ENCODE assay signal across 27 cellular contexts in genomic region chr13:99892866-99893504, GRCh38.
DNase-seq lines count a peak whose midpoint lies in the region; ATAC-seq, FAIRE-seq and TF ChIP-seq lines count a peak whose summit lies in the region.
"Had no signal": no experiment of that assay in that cellular context is flagged by ENCODE, and none has a peak within 500 bp of the region (broad histone marks: within the 10 kb centered on the region; RNA-seq: fewer than 3 reads in every experiment).

No MANE protein-coding gene starts in this region.

- H3K4me3 Mint-ChIP-seq in CD8-positive, alpha-beta T cell, result no peak overlapping the region
- H3K4me3 Mint-ChIP-seq: activated CD4-positive, alpha-beta T cell treated with anti-CD3 and anti-CD28 coated beads, Interleukin-2, amount 10 ng/mL, durations not matched to agents 24 days and 14 days; activated naive CD8-positive, alpha-beta T cell treated with anti-CD3 and anti-CD28 coated beads, Interleukin-2, amount 50 U/mL, for 24 hours; stimulated activated naive CD8-positive, alpha-beta T cell treated with anti-CD3 and anti-CD28 coated beads, Interleukin-15, Interleukin-2, amounts not matched to agents 100 ng/mL and 50 ng/mL, for 24 hours had no signal

- no peaks in the 10 kb centered on the region for H3K9me2 ChIP-seq in OCI-LY7 (ENCODE audit: insufficient read depth, low read length)

- H3K36me3 Mint-ChIP-seq in CD8-positive, alpha-beta T cell, result no peaks in the 10 kb centered on the region

- H3K4me1 Mint-ChIP-seq in CD8-positive, alpha-beta T cell (ENCODE audit: low read depth), result peaks cover 14% of the 10 kb centered on the region

- CTCF ChIA-PET in K562 (lab: Yijun Ruan, JAX; ENCODE audit: low intra/inter-chr PET ratio), result no interaction called here
- CTCF ChIA-PET in OCI-LY7 (lab: Charles Lee; ENCODE audit: unreplicated experiment), result no interaction called here
- CTCF ChIA-PET in CD8-positive, alpha-beta T cell (lab: Charles Lee), result interaction anchor here (0.5 to 1.3 kb wide), 4 partner anchors 10 to 621 kb away, joined by 3 read pairs; no protein-coding TSS in a partner anchor

- H3K4me1 ChIP-seq in HUES48 (ENCODE audit: control insufficient read depth, insufficient read depth, low read length), result peaks cover 34% of the 10 kb centered on the region
- H3K4me1 ChIP-seq in K562 (replicated peaks in 1 of 2; ENCODE audit: control insufficient read depth in 2 of 2, insufficient read depth in 2 of 2, low read length in 2 of 2), result peaks cover 0 to 4% of the 10 kb centered on the region in 2 experiments; a peak in 1 of 5 replicates
- no peaks in the 10 kb centered on the region for H3K4me1 ChIP-seq in OCI-LY7 (ENCODE audit: insufficient read depth, low read length, poor library complexity, severe bottlenecking)
- peaks cover 9% of the 10 kb centered on the region for H3K4me1 ChIP-seq in testis
- peaks cover 15% of the 10 kb centered on the region for H3K4me1 ChIP-seq in CD8-positive, alpha-beta T cell (ENCODE audit: insufficient read depth, low read length)

- intact Hi-C loops in K562 (cut with micrococcal nuclease) (no loop called here), OCI-LY7 (cut with micrococcal nuclease; ENCODE audit: unreplicated experiment) (no loop called here), testis (cut with DNase I; ENCODE audit: low total_unique reads) (no loop called here)
- intact Hi-C loops in CD8-positive, alpha-beta T cell (cut with DNase I, micrococcal nuclease), result no loop called here

- no peaks in the 10 kb centered on the region for H3K9me1 ChIP-seq in K562 (ENCODE audit: control insufficient read depth, insufficient read depth, low read length)

- no peak for FAIRE-seq in K562 (lab: Jason Lieb, UNC)
- FAIRE-seq: A204.1 had no signal

- H3K4me3 ChIP-seq in HUES48 (ENCODE audit: low read depth, low read length) (no peak overlapping the region), K562 (no peak overlapping the region), OCI-LY7 (ENCODE audit: low read depth, low read length, poor library complexity, severe bottlenecking) (no peak overlapping the region), testis (no peak overlapping the region)
- no peak overlapping the region for H3K4me3 ChIP-seq in CD8-positive, alpha-beta T cell (ENCODE audit: low read depth, low read length)
- H3K4me3 ChIP-seq: breast epithelium, ovary, spleen, transverse colon had no signal

- H4K20me1 ChIP-seq in K562 (replicated peaks; ENCODE audit: control insufficient read depth, insufficient read depth, low read length) (0 out of 2 replicates have a peak, but pooled peaks cover 3% of the 10 kb centered on the region), OCI-LY7 (ENCODE audit: insufficient read depth, low read length) (no peaks in the 10 kb centered on the region)

- peak overlapping the region; percentile 42 for H3K27ac ChIP-seq in 22Rv1
- H3K27ac ChIP-seq in HUES48 (ENCODE audit: low read depth, low read length), result peak overlapping the region; percentile 80
- no peak overlapping the region for H3K27ac ChIP-seq in K562 (ENCODE audit: extremely low read depth, low read depth, low read length)
- H3K27ac ChIP-seq in layer of hippocampus (ENCODE audit: low read depth, low read length), result peak overlapping the region; percentile 79
- no peak overlapping the region for H3K27ac ChIP-seq in OCI-LY7 (ENCODE audit: low read depth, low read length, poor library complexity, severe bottlenecking)
- H3K27ac ChIP-seq in testis, result no peak overlapping the region
- no peak overlapping the region for H3K27ac ChIP-seq in CD8-positive, alpha-beta T cell (ENCODE audit: low read depth, low read length)
- H3K27ac ChIP-seq: breast epithelium, ovary, spleen, transverse colon had no signal

- no peaks in the 10 kb centered on the region for H3K9me3 ChIP-seq in HUES48 (ENCODE audit: control insufficient read depth, insufficient read depth, low read length)
- no peaks in the 10 kb centered on the region for H3K9me3 ChIP-seq in K562 (replicated peaks; ENCODE audit: control insufficient read depth, insufficient read depth, low read depth, low read length)
- no peaks in the 10 kb centered on the region for H3K9me3 ChIP-seq in OCI-LY7 (ENCODE audit: low read length)
- no peaks in the 10 kb centered on the region for H3K9me3 ChIP-seq in testis
- H3K9me3 ChIP-seq in CD8-positive, alpha-beta T cell (ENCODE audit: low read length), result peaks cover 4% of the 10 kb centered on the region
- H3K9me3 ChIP-seq: breast epithelium, ovary, spleen, transverse colon had no signal

- H3K27ac Mint-ChIP-seq in CD8-positive, alpha-beta T cell, result no peak overlapping the region
- H3K27ac Mint-ChIP-seq: activated CD4-positive, alpha-beta T cell treated with anti-CD3 and anti-CD28 coated beads, Interleukin-2, amount 10 ng/mL, durations not matched to agents 24 days and 14 days; activated naive CD8-positive, alpha-beta T cell treated with anti-CD3 and anti-CD28 coated beads, Interleukin-2, amount 50 U/mL, for 24 hours; naive B cell; stimulated activated naive CD8-positive, alpha-beta T cell treated with anti-CD3 and anti-CD28 coated beads, Interleukin-15, Interleukin-2, amounts not matched to agents 100 ng/mL and 50 ng/mL, for 24 hours had no signal

- DNase-seq in K562 (ENCODE audit: extremely low read depth in 1 of 4, low spot score in 3 of 4) (no peak), T1000 (lab: John Stamatoyannopoulos, UW) (no peak), OCI-LY7 (ENCODE audit: low spot score) (no peak), testis (no peak)
- no peak for DNase-seq in CD8-positive, alpha-beta T cell
- DNase-seq: activated CD4-positive, alpha-beta T cell treated with anti-CD3 and anti-CD28 coated beads, Interleukin-2, amount 10 ng/mL, durations not matched to agents 24 days and 14 days; activated CD8-positive, alpha-beta memory T cell treated with anti-CD3 and anti-CD28 coated beads, Interleukin-2, amount 50 U/mL, for 48 hours; activated effector memory CD4-positive, alpha-beta T cell treated with Interleukin-2 at 50 U/mL for 16 hours; activated naive CD8-positive, alpha-beta T cell treated with anti-CD3 and anti-CD28 coated beads, Interleukin-2, amount 50 U/mL, for 24 hours; Calu3; cortex of kidney; glutamatergic neuron; HCEC 1CT; Kasumi-1; naive B cell; NCI-H1930; NCI-H226; ovary; spleen; stimulated activated CD4-positive, alpha-beta T cell treated with anti-CD3 and anti-CD28 coated beads, Interleukin-4, amount 100 ng/mL, for 24 hours; transverse colon had no signal

- no peaks in the 10 kb centered on the region for H3K79me2 ChIP-seq in K562 (ENCODE audit: control insufficient read depth, insufficient read depth, low read length)
- no peaks in the 10 kb centered on the region for H3K79me2 ChIP-seq in OCI-LY7 (ENCODE audit: insufficient read depth, low read depth, low read length)

- 8% methylated on average over 10 of the region's 17 CpGs for WGBS in K562 (ENCODE audit: insufficient coverage, low coverage, missing lambda C conversion rate)
- WGBS in testis, 2 donors, result 85 to 94% methylated on average over 14 to 17 of the region's 17 CpGs

- no peak for TF ChIP-seq CTCF in 22Rv1 (IDR thresholded peaks at IDR 0.05)
- TF ChIP-seq CTCF in K562 (IDR thresholded peaks at IDR 0.05 in 2 of 3, conservative IDR thresholded peaks at IDR 0.05 in 1 of 3; ENCODE audit: insufficient read depth in 2 of 3, low read depth in 1 of 3, low read length in 3 of 3), result no peak
- TF ChIP-seq CTCF in OCI-LY7 (conservative IDR thresholded peaks at IDR 0.05; ENCODE audit: low read length), result no peak
- TF ChIP-seq CTCF in testis (IDR thresholded peaks at IDR 0.05), result no peak
- no peak for TF ChIP-seq CTCF in CD8-positive, alpha-beta T cell (IDR thresholded peaks at IDR 0.05)

- H3K27me3 ChIP-seq in HUES48 (ENCODE audit: control insufficient read depth, insufficient read depth, low read length) (peaks cover 39% of the 10 kb centered on the region), K562 (ENCODE audit: control insufficient read depth in 2 of 2, insufficient read depth in 2 of 2, low read length in 2 of 2) (peaks cover 21 to 42% of the 10 kb centered on the region in 2 experiments), layer of hippocampus (ENCODE audit: control insufficient read depth, insufficient read depth, low read length) (peaks cover 17% of the 10 kb centered on the region), testis (no peaks in the 10 kb centered on the region)
- peaks cover 11% of the 10 kb centered on the region for H3K27me3 ChIP-seq in CD8-positive, alpha-beta T cell (ENCODE audit: insufficient read depth, low read length)

- TF ChIP-seq EP300 in K562 (IDR thresholded peaks at IDR 0.05; ENCODE audit: low read length), result no peak

- TF ChIP-seq RAD21 in K562 (CRISPR knock-in tag; conservative IDR thresholded peaks at IDR 0.05 in 1 of 2, IDR thresholded peaks at IDR 0.05 in 1 of 2), result no peak

- H3K36me3 ChIP-seq in HUES48 (ENCODE audit: control insufficient read depth, insufficient read depth, low read length), result no peaks in the 10 kb centered on the region
- no peaks in the 10 kb centered on the region for H3K36me3 ChIP-seq in K562 (ENCODE audit: control insufficient read depth, insufficient read depth, low read length)
- H3K36me3 ChIP-seq in OCI-LY7 (ENCODE audit: insufficient read depth, low read length), result no peaks in the 10 kb centered on the region
- no peaks in the 10 kb centered on the region for H3K36me3 ChIP-seq in testis (ENCODE audit: low read depth, missing control alignments)
- no peaks in the 10 kb centered on the region for H3K36me3 ChIP-seq in CD8-positive, alpha-beta T cell (ENCODE audit: insufficient read depth, low read length)
- H3K36me3 ChIP-seq: breast epithelium, ovary, spleen, transverse colon had no signal

- BruUV-seq in K562 (replicated peaks; lab: Mats Ljungman, UMichigan), result no TSS peak
- BruUV-seq in OCI-LY7 (replicated peaks; lab: Mats Ljungman, UMichigan), result no TSS peak

- POLR2A ChIA-PET in K562 (lab: Yijun Ruan, JAX), result interaction anchor here (1.2 to 1.8 kb wide), 2 partner anchors 8 to 12 kb away, joined by 3 to 6 read pairs; no protein-coding TSS in a partner anchor
- POLR2A ChIA-PET in OCI-LY7 (lab: Charles Lee), result no interaction called here
- POLR2A ChIA-PET in CD8-positive, alpha-beta T cell (lab: Charles Lee), result no interaction called here

- H2AFZ ChIP-seq in K562 (ENCODE audit: low read depth, low read length) (no peak overlapping the region), OCI-LY7 (ENCODE audit: low read length) (no peak overlapping the region)

- no peak overlapping the region for H3K4me2 ChIP-seq in K562 (ENCODE audit: insufficient read depth, low read length)
- H3K4me2 ChIP-seq in OCI-LY7 (ENCODE audit: low read length), result no peak overlapping the region

- no peak for ATAC-seq in K562
- ATAC-seq in CD8-positive, alpha-beta T cell, result no peak
- ATAC-seq: activated naive CD8-positive, alpha-beta T cell treated with anti-CD3 and anti-CD28 coated beads, Interleukin-2, amount 50 U/mL, for 24 hours had no signal

- no peaks in the 10 kb centered on the region for H3K9me3 Mint-ChIP-seq in CD8-positive, alpha-beta T cell
- H3K9me3 Mint-ChIP-seq: activated CD4-positive, alpha-beta T cell treated with anti-CD3 and anti-CD28 coated beads, Interleukin-2, amount 10 ng/mL, durations not matched to agents 24 days and 14 days; activated naive CD8-positive, alpha-beta T cell treated with anti-CD3 and anti-CD28 coated beads, Interleukin-2, amount 50 U/mL, for 24 hours; naive B cell; stimulated activated naive CD8-positive, alpha-beta T cell treated with anti-CD3 and anti-CD28 coated beads, Interleukin-15, Interleukin-2, amounts not matched to agents 100 ng/mL and 50 ng/mL, for 24 hours had no signal

- H3K27me3 Mint-ChIP-seq in CD8-positive, alpha-beta T cell (ENCODE audit: low read depth), result peaks cover 32% of the 10 kb centered on the region

- in situ Hi-C loops in K562 (cut with MboI), result no loop called here

- no peak overlapping the region for H3K9ac ChIP-seq in HUES48 (ENCODE audit: low read depth, low read length)
- H3K9ac ChIP-seq in K562 (ENCODE audit: insufficient read depth in 1 of 2, low read depth in 2 of 2, low read length in 2 of 2), result no peak overlapping the region

- no peak for TF ChIP-seq POLR2A in K562 (conservative IDR thresholded peaks at IDR 0.05)
- TF ChIP-seq POLR2A in testis (IDR thresholded peaks at IDR 0.05), result no peak

Comparison
In these comparisons a context has a peak if more than half of its experiments do, and no peak if none do; other contexts are left out.
1. H3K27ac ChIP-seq: peak in 22Rv1 (single experiment), HUES48 (single experiment) and layer of hippocampus (single experiment); none in K562 (single experiment), OCI-LY7 (single experiment), testis (0 of 2) and CD8-positive, alpha-beta T cell (single experiment).